Comparison of ENCODE assay signal across 8 cellular contexts in genomic region chr14:75303415-75303814, GRCh38. TPM values are rescaled to one million over a fixed set of nuclear protein-coding genes. Genes with fewer than 3 reads are reported as not detected.
DNase-seq lines count a peak whose midpoint lies in the region; ATAC-seq and TF ChIP-seq lines count a peak whose summit lies in the region.

No MANE protein-coding gene starts in this region.

- H3K27ac ChIP-seq in fibroblast of lung (ENCODE audit: insufficient read depth, low read length) (no peak overlapping the region), uterus (no peak overlapping the region)

- peak overlapping the region in 1 of 2 donors; percentile 56 for H3K27ac Mint-ChIP-seq in natural killer cell treated with Interleukin-12 subunit alpha and Interleukin-12 subunit beta and Interleukin-15 and Interleukin-18, amount 100 ng/mL, for 72 hours

- no peak overlapping the region for H2AFZ ChIP-seq in fibroblast of lung (ENCODE audit: low read length)

- H3K9me3 Mint-ChIP-seq in activated T-cell treated with anti-CD3 and anti-CD28 coated beads, Interleukin-2, amount 50 U/mL, for 4 hours: no peaks in the 10 kb centered on the region
- no peaks in the 10 kb centered on the region for H3K9me3 Mint-ChIP-seq in natural killer cell treated with Interleukin-12 subunit alpha and Interleukin-12 subunit beta and Interleukin-15 and Interleukin-18, amount 100 ng/mL, for 72 hours

- H3K27me3 Mint-ChIP-seq in activated T-cell treated with anti-CD3 and anti-CD28 coated beads, Interleukin-2, amount 50 U/mL, for 4 hours (ENCODE audit: low read depth): no peaks in the 10 kb centered on the region
- H3K27me3 Mint-ChIP-seq in natural killer cell treated with Interleukin-12 subunit alpha and Interleukin-12 subunit beta and Interleukin-15 and Interleukin-18, amount 100 ng/mL, for 72 hours: peaks cover 7 to 8% of the 10 kb centered on the region in 2 donors

- TF ChIP-seq POLR2A in uterus (IDR thresholded peaks at IDR 0.05): no peak

- no peak overlapping the region for H3K4me3 Mint-ChIP-seq in activated T-cell treated with anti-CD3 and anti-CD28 coated beads, Interleukin-2, amount 50 U/mL, for 4 hours
- no peak overlapping the region for H3K4me3 Mint-ChIP-seq in natural killer cell treated with Interleukin-12 subunit alpha and Interleukin-12 subunit beta and Interleukin-15 and Interleukin-18, amount 100 ng/mL, for 72 hours

- no peaks in the 10 kb centered on the region for H3K36me3 Mint-ChIP-seq in activated T-cell treated with anti-CD3 and anti-CD28 coated beads, Interleukin-2, amount 50 U/mL, for 4 hours (ENCODE audit: insufficient read depth)
- no peaks in the 10 kb centered on the region for H3K36me3 Mint-ChIP-seq in natural killer cell treated with Interleukin-12 subunit alpha and Interleukin-12 subunit beta and Interleukin-15 and Interleukin-18, amount 100 ng/mL, for 72 hours

- peak; percentile 61 to 63 for ATAC-seq in activated T-cell treated with anti-CD3 and anti-CD28 coated beads, Interleukin-2, amount 50 U/mL, for 4 hours
- peak; percentile 69 to 76 for ATAC-seq in natural killer cell treated with Interleukin-12 subunit alpha and Interleukin-12 subunit beta and Interleukin-15 and Interleukin-18, amount 100 ng/mL, for 72 hours
- no peak for ATAC-seq in GM18909 (IDR thresholded peaks at IDR 0.05; ENCODE audit: poor library complexity, unreplicated experiment)

- no peaks in the 10 kb centered on the region for H3K36me3 ChIP-seq in fibroblast of lung (ENCODE audit: control insufficient read depth, insufficient read depth, low read length)
- no peaks in the 10 kb centered on the region for H3K36me3 ChIP-seq in uterus

- peak; percentile 86 for TF ChIP-seq CTCF in LNCaP clone FGC (IDR thresholded peaks at IDR 0.05; ENCODE audit: control insufficient read depth, extremely low read depth, insufficient read depth)
- peak; percentile 78 to 82 for TF ChIP-seq CTCF in fibroblast of lung (conservative IDR thresholded peaks at IDR 0.05 in 1 of 2, IDR thresholded peaks at IDR 0.05 in 1 of 2; ENCODE audit: low read depth in 1 of 2, low read length in 2 of 2)
- TF ChIP-seq CTCF in uterus (IDR thresholded peaks at IDR 0.05): peak; percentile 82 to 93 (median 90)

- H3K4me1 ChIP-seq in fibroblast of lung (ENCODE audit: control insufficient read depth, extremely low read depth, insufficient read depth, low read length) (peaks cover 2% of the 10 kb centered on the region), uterus (no peaks in the 10 kb centered on the region)

- H3K4me3 ChIP-seq in LNCaP clone FGC (ENCODE audit: low read depth, low read length) (no peak overlapping the region), fibroblast of lung (replicated peaks in 1 of 4; ENCODE audit: control extremely low read depth in 1 of 4, insufficient read depth in 1 of 4, low read depth in 3 of 4, low read length in 4 of 4) (no peak overlapping the region), uterus (no peak overlapping the region)

- no peak overlapping the region for H3K4me2 ChIP-seq in fibroblast of lung (ENCODE audit: extremely low read depth, insufficient read depth, low read length)

- no peaks in the 10 kb centered on the region for H3K79me2 ChIP-seq in fibroblast of lung (ENCODE audit: control insufficient read depth, insufficient read depth, low read length)

- no peak overlapping the region for H3K9ac ChIP-seq in fibroblast of lung (ENCODE audit: insufficient read depth, low read length)

- peaks cover 24% of the 10 kb centered on the region for H3K4me1 Mint-ChIP-seq in activated T-cell treated with anti-CD3 and anti-CD28 coated beads, Interleukin-2, amount 50 U/mL, for 4 hours (ENCODE audit: low read depth)
- H3K4me1 Mint-ChIP-seq in natural killer cell treated with Interleukin-12 subunit alpha and Interleukin-12 subunit beta and Interleukin-15 and Interleukin-18, amount 100 ng/mL, for 72 hours (ENCODE audit: low read depth in 2 of 2): peaks cover 34% of the 10 kb centered on the region in 2 donors

- intact Hi-C loops in uterus (cut with DNase I; ENCODE audit: low total_unique reads): loop anchor here (5.0 kb wide), 1 partner anchor 171 kb away; no protein-coding TSS in a partner anchor

- H4K20me1 ChIP-seq in fibroblast of lung (ENCODE audit: control insufficient read depth, extremely low read depth, insufficient read depth, low read length): no peaks in the 10 kb centered on the region

- peak; percentile 38 for DNase-seq in DMS79 (lab: John Stamatoyannopoulos, UW)
- DNase-seq in LNCaP clone FGC (ENCODE audit: low read depth): no peak
- DNase-seq in OCI-M2 (lab: John Stamatoyannopoulos, UW; ENCODE audit: unreplicated experiment): peak; percentile 25
- peak; percentile 57 for DNase-seq in activated T-cell treated with anti-CD3 and anti-CD28 coated beads, Interleukin-2, amount 50 U/mL, for 4 hours
- DNase-seq in fibroblast of lung (ENCODE audit: low read depth in 2 of 2): peak; percentile 50 to 79
- peak; percentile 69 for DNase-seq in natural killer cell treated with Interleukin-12 subunit alpha and Interleukin-12 subunit beta and Interleukin-15 and Interleukin-18, amount 100 ng/mL, for 72 hours (ENCODE audit: low spot score)
- DNase-seq in uterus: peak; percentile 61 to 76

- H3K9me3 ChIP-seq in fibroblast of lung (ENCODE audit: control insufficient read depth, insufficient read depth, low read depth, low read length): no peaks in the 10 kb centered on the region
- H3K9me3 ChIP-seq in uterus: no peaks in the 10 kb centered on the region

- H3K27me3 ChIP-seq in fibroblast of lung (ENCODE audit: control insufficient read depth, insufficient read depth, low read length): no peaks in the 10 kb centered on the region
- H3K27me3 ChIP-seq in uterus: no peaks in the 10 kb centered on the region

RNA-seq across cellular contexts. Expression of gene FOS, which starts 24.8 kb away (rescaled TPM):
- total RNA-seq in activated T-cell treated with anti-CD3 and anti-CD28 coated beads, Interleukin-2, amount 50 U/mL, for 4 hours: 10 to 100 TPM; 16.8 to 19.5 (median 18.1) TPM
- total RNA-seq in fibroblast of lung (71.4 and 178 TPM in 2 replicates), uterus (1,000 to 10,000 TPM in 1 of 4 donors, 100 to 1,000 TPM in 2, 10 to 100 TPM in 1; 29.2 to 1,111 (median 137) TPM)
- polyA plus RNA-seq in fibroblast of lung: 24.6 and 347 TPM in 2 replicates
- polyA plus RNA-seq in fibroblast of lung (2012): 20.7 and 373 TPM in 2 replicates
- 80.6 and 399 TPM in 2 replicates for polyA minus RNA-seq in fibroblast of lung (ENCODE audit: low replicate concordance)
- 10 to 100 TPM; 25.3 to 35.2 TPM for total RNA-seq in natural killer cell treated with Interleukin-12 subunit alpha and Interleukin-12 subunit beta and Interleukin-15 and Interleukin-18, amount 100 ng/mL, for 72 hours
